ENCODE assay signal across 14 cellular contexts in genomic region chr20:51119914-51120313, GRCh38.
A peak's percentile ranks its signal among the peaks of the same experiment; 100 is the strongest.
DNase-seq lines count a peak whose midpoint lies in the region; ATAC-seq and TF ChIP-seq lines count a peak whose summit lies in the region.
"Had no signal": no experiment of that assay in that cellular context is flagged by ENCODE, and none has a peak within 500 bp of the region (broad histone marks: within the 10 kb centered on the region; RNA-seq: fewer than 3 reads in every experiment).

No MANE protein-coding gene starts in this region.

- H3K27me3 ChIP-seq in RWPE2 (ENCODE audit: insufficient read depth, poor library complexity, severe bottlenecking), result no peaks in the 10 kb centered on the region

- no peaks in the 10 kb centered on the region for H3K36me3 ChIP-seq in RWPE2 (ENCODE audit: low read depth)

- H3K9me3 Mint-ChIP-seq in progenitor cell of endocrine pancreas (ENCODE audit: low read depth), result no peaks in the 10 kb centered on the region
- H3K9me3 Mint-ChIP-seq: CD8-positive, alpha-beta memory T cell; H9 had no signal

- peak overlapping the region; percentile 25 for H3K27ac Mint-ChIP-seq in progenitor cell of endocrine pancreas
- H3K27ac Mint-ChIP-seq: H9 had no signal

- H3K4me1 ChIP-seq in RWPE2 (ENCODE audit: insufficient read depth, poor library complexity, severe bottlenecking), result peaks cover 22% of the 10 kb centered on the region
- H3K4me1 ChIP-seq: Caco-2 had no signal

- H3K4me3 Mint-ChIP-seq in progenitor cell of endocrine pancreas (ENCODE audit: low read depth), result no peak overlapping the region
- H3K4me3 Mint-ChIP-seq: CD8-positive, alpha-beta memory T cell; H9 had no signal

- no peak for TF ChIP-seq CTCF in RWPE2 (IDR thresholded peaks at IDR 0.05; ENCODE audit: poor library complexity, severe bottlenecking)
- TF ChIP-seq CTCF in progenitor cell of endocrine pancreas (IDR thresholded peaks at IDR 0.05; ENCODE audit: unreplicated experiment), result no peak

- H3K36me3 Mint-ChIP-seq in progenitor cell of endocrine pancreas (ENCODE audit: insufficient read depth), result no peaks in the 10 kb centered on the region
- H3K36me3 Mint-ChIP-seq: CD8-positive, alpha-beta memory T cell had no signal

- ATAC-seq in RWPE2 (ENCODE audit: low read depth) (no peak), left colon (peak; percentile 38), HG03108 (IDR thresholded peaks at IDR 0.05; ENCODE audit: unreplicated experiment) (no peak)
- ATAC-seq: HepG2 had no signal

- H3K27ac ChIP-seq in RWPE2 (ENCODE audit: poor library complexity, severe bottlenecking), result no peak overlapping the region

- peaks cover 26% of the 10 kb centered on the region for H3K4me1 Mint-ChIP-seq in progenitor cell of endocrine pancreas (ENCODE audit: low read depth)

- peaks cover 2% of the 10 kb centered on the region for H3K27me3 Mint-ChIP-seq in progenitor cell of endocrine pancreas

- intact Hi-C loops in left colon (cut with DNase I, micrococcal nuclease), result no loop called here

- H3K4me3 ChIP-seq in RWPE2 (ENCODE audit: severe bottlenecking), result no peak overlapping the region

- peak; percentile 47 for DNase-seq in RWPE2 (ENCODE audit: low spot score)
- no peak for DNase-seq in left colon
- DNase-seq in progenitor cell of endocrine pancreas (ENCODE audit: low spot score, unreplicated experiment), result no peak
- no peak for DNase-seq in activated naive CD4-positive, alpha-beta T cell treated with Interleukin-2 at 50 U/mL for 16 hours
- DNase-seq in NK-92 (lab: John Stamatoyannopoulos, UW; ENCODE audit: unreplicated experiment), result no peak
- no peak for DNase-seq in SHP77 treated with DMSO at 0.1 percent for 48 hours (lab: John Stamatoyannopoulos, UW)
- DNase-seq: Caco-2; CD8-positive, alpha-beta memory T cell; DMS53; GF-D8; GOT3; H9 had no signal

- no peaks in the 10 kb centered on the region for H3K9me3 ChIP-seq in RWPE2 (ENCODE audit: severe bottlenecking)
- H3K9me3 ChIP-seq: Caco-2 had no signal
